In genomic region chr10:60086862-60087261, GRCh38 we compare ENCODE assay signal across 14 cellular contexts.
DNase-seq lines count a peak whose midpoint lies in the region; ATAC-seq and TF ChIP-seq lines count a peak whose summit lies in the region.
"Had no signal": no experiment of that assay in that cellular context is flagged by ENCODE, and none has a peak within 500 bp of the region (broad histone marks: within the 10 kb centered on the region; RNA-seq: fewer than 3 reads in every experiment).

No MANE protein-coding gene starts in this region.

- peak; percentile 35 for DNase-seq in GM10248 (ENCODE audit: extremely low spot score)
- no peak for DNase-seq in NOMO-1 (lab: John Stamatoyannopoulos, UW; ENCODE audit: unreplicated experiment in 2 of 2)
- no peak for DNase-seq in NCI-H524 treated with DMSO at 0.1 percent for 48 hours (lab: John Stamatoyannopoulos, UW)
- no peak for DNase-seq in transverse colon
- no peak for DNase-seq in H9
- DNase-seq: activated naive CD8-positive, alpha-beta T cell treated with anti-CD3 and anti-CD28 coated beads, Interleukin-2, amount 50 U/mL, for 24 hours; NCI-H1694 treated with DMSO at 0.1 percent for 48 hours; WERI-Rb-1 had no signal

- H3T11ph ChIP-seq in H9 (ENCODE audit: low read length): no peak overlapping the region

- intact Hi-C loops in transverse colon (cut with DNase I; ENCODE audit: low total_unique reads): no loop called here

- H3K4me2 ChIP-seq in H9 (ENCODE audit: insufficient read depth, insufficient read length, low read length): no peak overlapping the region

- H3K56ac ChIP-seq in H9 (ENCODE audit: insufficient read length, low read depth, low read length): no peak overlapping the region

- POLR2A ChIA-PET in GM10248 (lab: Yijun Ruan, JAX) (no interaction called here), HEK293 (lab: Yijun Ruan, JAX) (no interaction called here)

- in situ Hi-C loops in transverse colon (cut with MboI; ENCODE audit: low pct_ligation_motif_present in 1 of 4, low pct_unique_long_range_greater_than_20kb in 1 of 4, low sequenced_read_pairs in 3 of 4): loop anchor here in 1 of 4 donors (25.0 kb wide), 1 partner anchor 575 kb away; no protein-coding TSS in a partner anchor

- H2BK12ac ChIP-seq in H9 (ENCODE audit: insufficient read length, low read depth, low read length): no peak overlapping the region

- peaks cover 0 to 12% of the 10 kb centered on the region in 2 experiments; a peak in 2 of 3 replicates for H3K36me3 ChIP-seq in HEK293 (ENCODE audit: control insufficient read depth in 2 of 2, insufficient read depth in 1 of 2, low read length in 2 of 2)
- H3K36me3 ChIP-seq in transverse colon: peaks cover 0 to 10% (median 0%) of the 10 kb centered on the region in 4 donors
- H3K36me3 ChIP-seq: WERI-Rb-1 had no signal

- H3K4me1 Mint-ChIP-seq in H9: peaks cover 18 to 20% of the 10 kb centered on the region in 2 experiments
- H3K4me1 Mint-ChIP-seq: activated naive CD8-positive, alpha-beta T cell treated with anti-CD3 and anti-CD28 coated beads, Interleukin-2, amount 50 U/mL, for 24 hours; memory B cell had no signal

- H3K9ac ChIP-seq in H9 (ENCODE audit: extremely low read depth, insufficient read length, low read length): no peak overlapping the region

- H3K9me3 ChIP-seq in HEK293 (ENCODE audit: control insufficient read depth, insufficient read depth, low read depth, low read length): no peaks in the 10 kb centered on the region
- H3K9me3 ChIP-seq in transverse colon: no peaks in the 10 kb centered on the region
- H3K9me3 ChIP-seq in H9 (ENCODE audit: control insufficient read depth, low read depth, low read length): no peaks in the 10 kb centered on the region

- H4K20me1 ChIP-seq in H9 (ENCODE audit: control insufficient read depth, insufficient read depth, insufficient read length): no peaks in the 10 kb centered on the region

- H3K14ac ChIP-seq in H9 (ENCODE audit: insufficient read depth, low read length): no peak overlapping the region

- H2BK5ac ChIP-seq in H9 (ENCODE audit: insufficient read length, low read length): no peak overlapping the region

- peaks cover 0 to 28% (median 15%) of the 10 kb centered on the region in 3 experiments; a peak in 5 of 7 replicates for H3K36me3 Mint-ChIP-seq in H9 (ENCODE audit: insufficient read depth in 1 of 3, low read depth in 3 of 3)

- no peak overlapping the region for H2BK120ac ChIP-seq in H9 (ENCODE audit: low read depth, low read length, poor library complexity, severe bottlenecking)

- no peak overlapping the region for H2AFZ ChIP-seq in H9 (ENCODE audit: low read length)

- no peak for TF ChIP-seq EP300 in transverse colon (IDR thresholded peaks at IDR 0.05; ENCODE audit: low read depth)

- H2BK15ac ChIP-seq in H9 (ENCODE audit: low read depth, low read length): no peak overlapping the region

- TF ChIP-seq CTCF in GM10248 (IDR thresholded peaks at IDR 0.05; ENCODE audit: control extremely low read depth, extremely low read depth, low read depth, missing control alignments): no peak
- no peak for TF ChIP-seq CTCF in HEK293 (tag by site-specific recombination; IDR thresholded peaks at IDR 0.05)
- TF ChIP-seq CTCF in transverse colon (IDR thresholded peaks at IDR 0.05): no peak
- no peak for TF ChIP-seq CTCF in H9 (conservative IDR thresholded peaks at IDR 0.05)

- 76 to 89% methylated on average over 2 of the region's 2 CpGs for WGBS in transverse colon (ENCODE audit: low coverage in 1 of 2), 2 donors
- no CpG with 5 or more reads among the region's 2 CpGs for WGBS in H9 (ENCODE audit: extremely low coverage, insufficient read length, low lambda C conversion rate)

- no peak overlapping the region for H2AK5ac ChIP-seq in H9 (ENCODE audit: insufficient read length, low read length)

- no peak overlapping the region for H3K27ac ChIP-seq in HEK293 (ENCODE audit: extremely low read depth, low read depth, low read length)
- no peak overlapping the region for H3K27ac ChIP-seq in transverse colon
- H3K27ac ChIP-seq in H9 (ENCODE audit: insufficient read length, low read depth, low read length): no peak overlapping the region
- H3K27ac ChIP-seq: SK-N-MC, skin epidermis, WERI-Rb-1 had no signal

- H3K79me2 ChIP-seq in H9 (ENCODE audit: insufficient read depth, low read length): no peaks in the 10 kb centered on the region

- no peak overlapping the region for H3K18ac ChIP-seq in H9 (ENCODE audit: insufficient read length, low read depth, low read length)

- no peak overlapping the region for H2BK20ac ChIP-seq in H9 (ENCODE audit: low read depth, low read length, poor library complexity, severe bottlenecking)

- H3K9me3 Mint-ChIP-seq in H9: no peaks in the 10 kb centered on the region
- H3K9me3 Mint-ChIP-seq: activated naive CD8-positive, alpha-beta T cell treated with anti-CD3 and anti-CD28 coated beads, Interleukin-2, amount 50 U/mL, for 24 hours; memory B cell had no signal

- no peak for TF ChIP-seq POLR2A in transverse colon (IDR thresholded peaks at IDR 0.05)

- H4K91ac ChIP-seq in H9 (ENCODE audit: insufficient read length, low read depth, low read length): no peak overlapping the region

- no peak overlapping the region for H3K4ac ChIP-seq in H9 (ENCODE audit: low read depth, low read length)

- H3K4me3 ChIP-seq in HEK293 (ENCODE audit: low read depth, low read length): no peak overlapping the region
- H3K4me3 ChIP-seq in transverse colon: no peak overlapping the region
- H3K4me3 ChIP-seq: SK-N-MC, skin epidermis had no signal

- no peak overlapping the region for H3K4me3 Mint-ChIP-seq in H9
- H3K4me3 Mint-ChIP-seq: activated naive CD8-positive, alpha-beta T cell treated with anti-CD3 and anti-CD28 coated beads, Interleukin-2, amount 50 U/mL, for 24 hours; memory B cell had no signal

- CTCF ChIA-PET in GM10248 (lab: Yijun Ruan, JAX): interaction anchor here (0.6 kb wide), 1 partner anchor 28 kb away, joined by 3 read pairs; no protein-coding TSS in a partner anchor
- CTCF ChIA-PET in HEK293 (lab: Yijun Ruan, JAX): interaction anchor here (0.7 to 1.6 kb wide), 2 partner anchors 28 to 253 kb away, joined by 3 to 6 read pairs; no protein-coding TSS in a partner anchor

- no peak overlapping the region for H3K23ac ChIP-seq in H9 (ENCODE audit: insufficient read length, low read depth, low read length)

- H3K79me1 ChIP-seq in H9 (ENCODE audit: insufficient read depth, low read depth, low read length, poor library complexity, severe bottlenecking): no peaks in the 10 kb centered on the region

- ATAC-seq in GM19324 (IDR thresholded peaks at IDR 0.05; ENCODE audit: low FRiP score, unreplicated experiment): peak; percentile 73
- peak; percentile 68 for ATAC-seq in HG03354 (IDR thresholded peaks at IDR 0.05; ENCODE audit: poor library complexity, severe bottlenecking, unreplicated experiment)
- ATAC-seq: activated naive CD8-positive, alpha-beta T cell treated with anti-CD3 and anti-CD28 coated beads, Interleukin-2, amount 50 U/mL, for 24 hours had no signal

- H4K8ac ChIP-seq in H9 (replicated peaks; ENCODE audit: insufficient read length, low read depth, low read length): no peak overlapping the region

- no peaks in the 10 kb centered on the region for H3K23me2 ChIP-seq in H9 (ENCODE audit: insufficient read length, low read depth, low read length, poor library complexity, severe bottlenecking)

- no peak overlapping the region for H3K27ac Mint-ChIP-seq in H9
- H3K27ac Mint-ChIP-seq: activated naive CD8-positive, alpha-beta T cell treated with anti-CD3 and anti-CD28 coated beads, Interleukin-2, amount 50 U/mL, for 24 hours; memory B cell had no signal

- H3K4me1 ChIP-seq in HEK293 (ENCODE audit: control insufficient read depth, insufficient read depth, low read length) (no peaks in the 10 kb centered on the region), transverse colon (peaks cover 0 to 3% (median 2%) of the 10 kb centered on the region in 4 donors), H9 (ENCODE audit: insufficient read depth, low read length) (no peaks in the 10 kb centered on the region; the same call in 1 of the 2 replicates)

- H3K27me3 Mint-ChIP-seq in H9 (ENCODE audit: low read depth): no peaks in the 10 kb centered on the region
- H3K27me3 Mint-ChIP-seq: activated naive CD8-positive, alpha-beta T cell treated with anti-CD3 and anti-CD28 coated beads, Interleukin-2, amount 50 U/mL, for 24 hours; memory B cell had no signal

- H3K27me3 ChIP-seq in transverse colon (no peaks in the 10 kb centered on the region), H9 (ENCODE audit: insufficient read depth, low read length) (no peaks in the 10 kb centered on the region)

- no peak overlapping the region for H4K5ac ChIP-seq in H9 (ENCODE audit: insufficient read length, low read depth, low read length)

TF ChIP-seq in HEK293, 187 proteins besides CTCF, POLR2A, EP300 and RAD21:
- TF ChIP-seq PRDM1 (tag by site-specific recombination; IDR thresholded peaks at IDR 0.05) (0 out of 2 replicates have a peak, but pooled peaks have one; percentile 39), ZNF629 (tag by site-specific recombination; IDR thresholded peaks at IDR 0.05) (no peak)
TF ChIP-seq in HEK293: peak in this region for 1.
